Comparison of ENCODE assay signal across 8 cellular contexts in genomic region chr2:101698419-101699190, GRCh38. TPM values are rescaled to one million over a fixed set of nuclear protein-coding genes. Genes with fewer than 3 reads are reported as not detected.
DNase-seq lines count a peak whose midpoint lies in the region; TF ChIP-seq lines count a peak whose summit lies in the region.

No MANE protein-coding gene starts in this region.

- 3 to 15% (median 4%) methylated on average over 15 of the region's 15 CpGs for WGBS in adipose tissue, 3 donors
- 5% methylated on average over 15 of the region's 15 CpGs for WGBS in thymus

- H3K4me3 ChIP-seq in DOHH2 (ENCODE audit: low read length) (peak overlapping the region; percentile 88), kidney epithelial cell (ENCODE audit: low read depth, low read length) (peak overlapping the region; percentile 66), thymus (ENCODE audit: low read length) (peak overlapping the region; percentile 84)

- peaks cover 9% of the 10 kb centered on the region for H3K36me3 Mint-ChIP-seq in chondrocyte (ENCODE audit: low read depth)

- peaks cover 59% of the 10 kb centered on the region for H3K79me2 ChIP-seq in DOHH2 (ENCODE audit: control insufficient read depth, low read length)

- no peaks in the 10 kb centered on the region for H3K9me3 Mint-ChIP-seq in chondrocyte (ENCODE audit: low read depth)

- H3K27me3 ChIP-seq in DOHH2 (ENCODE audit: control insufficient read depth, low read length), result peaks cover 7% of the 10 kb centered on the region
- H3K27me3 ChIP-seq in kidney epithelial cell (ENCODE audit: control insufficient read depth, insufficient read depth, low read length), result no peaks in the 10 kb centered on the region
- H3K27me3 ChIP-seq in thymus (ENCODE audit: control insufficient read depth, insufficient read depth), result no peaks in the 10 kb centered on the region

- H4K20me1 ChIP-seq in DOHH2 (ENCODE audit: control insufficient read depth, insufficient read depth, low read depth, low read length), result peaks cover 12% of the 10 kb centered on the region; the same call in 1 of the 2 replicates

- H3K4me3 Mint-ChIP-seq in chondrocyte (ENCODE audit: unreplicated experiment), result no peak overlapping the region

- H3K9me2 ChIP-seq in DOHH2 (replicated peaks; ENCODE audit: control insufficient read depth, low read length), result no peaks in the 10 kb centered on the region

- DNase-seq in KBM-7 (peak; percentile 49), kidney epithelial cell (ENCODE audit: low read depth) (no peak), chondrocyte (ENCODE audit: low spot score) (no peak)
- no peak for DNase-seq in NK-92 treated with Interleukin-12 subunit alpha and Interleukin-12 subunit beta, amount 100 ng/mL, for 24 hours (lab: John Stamatoyannopoulos, UW)
- DNase-seq in stimulated activated CD4-positive, alpha-beta T cell treated with anti-CD3 and anti-CD28 coated beads, Interleukin-12 subunit alpha, Interleukin-12 subunit beta, amount 100 ng/mL, for 4 hours, result no peak

- no peak overlapping the region for H3K27ac Mint-ChIP-seq in chondrocyte (ENCODE audit: unreplicated experiment)

- peaks cover 20% of the 10 kb centered on the region for H3F3A ChIP-seq in DOHH2 (ENCODE audit: control insufficient read depth, insufficient read depth)

- H3K4me1 Mint-ChIP-seq in chondrocyte (ENCODE audit: low read depth), result peaks cover 19% of the 10 kb centered on the region

- TF ChIP-seq CTCF in DOHH2 (IDR thresholded peaks at IDR 0.05; ENCODE audit: low read depth, low read length, poor library complexity, severe bottlenecking) (peak; percentile 14), kidney epithelial cell (IDR thresholded peaks at IDR 0.05; ENCODE audit: insufficient read depth, low read length, poor library complexity, severe bottlenecking) (no peak), chondrocyte (IDR thresholded peaks at IDR 0.05) (no peak)

- no peaks in the 10 kb centered on the region for H3K27me3 Mint-ChIP-seq in chondrocyte (ENCODE audit: low read depth)

- H3K27ac ChIP-seq in DOHH2 (ENCODE audit: low read depth, low read length) (peak overlapping the region; percentile 78), adipose tissue (ENCODE audit: low read depth, low read length) (peak overlapping the region; percentile 49), thymus (ENCODE audit: low read depth) (peak overlapping the region; percentile 92)

- no peaks in the 10 kb centered on the region for H3K9me3 ChIP-seq in DOHH2 (ENCODE audit: control insufficient read depth, insufficient read depth, low read length)
- H3K9me3 ChIP-seq in thymus (ENCODE audit: control insufficient read depth), result no peaks in the 10 kb centered on the region

- H3K4me1 ChIP-seq in DOHH2 (ENCODE audit: control insufficient read depth, low read length), result peaks cover 43% of the 10 kb centered on the region
- peaks cover 21% of the 10 kb centered on the region for H3K4me1 ChIP-seq in thymus (ENCODE audit: control insufficient read depth, insufficient read depth, low read length)

- peak overlapping the region; percentile 86 for H3K4me2 ChIP-seq in DOHH2 (ENCODE audit: low read length)

- peaks cover 51% of the 10 kb centered on the region for H3K36me3 ChIP-seq in DOHH2 (ENCODE audit: control insufficient read depth, low read length)
- H3K36me3 ChIP-seq in kidney epithelial cell (ENCODE audit: control insufficient read depth, insufficient read depth, low read length), result no peaks in the 10 kb centered on the region
- no peaks in the 10 kb centered on the region for H3K36me3 ChIP-seq in thymus (ENCODE audit: control insufficient read depth, insufficient read depth)

- in situ Hi-C loops in KBM-7 (cut with MboI; ENCODE audit: low pct_unique_long_range_greater_than_20kb, low sequenced_read_pairs), result no loop called here

RNA-seq across cellular contexts. Expression of gene MAP4K4, which starts 1.1 kb away (rescaled TPM):
- polyA plus RNA-seq in adipose tissue, result 10 to 100 TPM in 2 of 3 donors, 1 to 10 TPM in 1; 7.9 to 63.7 (median 34.8) TPM
- 124 and 134 TPM in 2 replicates for total RNA-seq in kidney epithelial cell
- 22.4 TPM for polyA plus RNA-seq in thymus
- 98.2 to 122 TPM (median 121 TPM) in 3 replicates for total RNA-seq in chondrocyte
